In the genomic region with DNA sequence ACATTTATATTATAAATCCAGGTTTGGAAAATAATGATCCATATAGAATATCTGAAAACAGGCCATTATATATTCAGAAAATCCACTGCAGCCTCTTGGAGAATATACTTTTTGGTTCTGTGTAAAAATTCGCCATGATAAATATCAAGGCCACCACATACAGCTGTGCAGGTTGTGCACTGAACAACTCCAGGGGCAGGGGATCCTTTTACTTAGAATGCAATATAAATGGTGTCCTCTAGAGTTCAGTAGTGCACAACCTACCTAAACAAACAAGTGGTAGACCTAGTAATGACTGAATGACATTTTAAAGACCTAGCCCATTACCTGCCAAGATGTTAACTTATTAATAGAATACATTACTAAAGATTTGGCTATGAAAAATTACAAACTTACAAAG, we compare ENCODE assay signal across 9 cellular contexts. TPM values are rescaled to one million over a fixed set of nuclear protein-coding genes. Genes with fewer than 3 reads are reported as not detected.
DNase-seq lines count a peak whose midpoint lies in the region; ATAC-seq and TF ChIP-seq lines count a peak whose summit lies in the region.
"Had no signal": no experiment of that assay in that cellular context is flagged by ENCODE, and none has a peak within 500 bp of the region (broad histone marks: within the 10 kb centered on the region; RNA-seq: fewer than 3 reads in every experiment).

No MANE protein-coding gene starts in this region.

- TF ChIP-seq CTCF in NB4 (IDR thresholded peaks at IDR 0.05; ENCODE audit: low read depth, low read length) (no peak), vagina (IDR thresholded peaks at IDR 0.05) (peak in 1 of 3 experiments; percentile 2)

- DNase-seq in EL (peak; percentile 28), NB4 (ENCODE audit: low read depth) (peak; percentile 47), fibroblast of peridontal ligament (ENCODE audit: extremely low read depth) (peak; percentile 38), ureter (ENCODE audit: low spot score) (no peak), vagina (ENCODE audit: extremely low spot score in 2 of 2) (no peak)
- no peak for DNase-seq in activated naive CD4-positive, alpha-beta T cell treated with anti-CD3 and anti-CD28 coated beads, Interleukin-2, amount 50 U/mL, for 16 hours
- no peak for DNase-seq in stimulated activated CD4-positive, alpha-beta T cell treated with anti-CD3 and anti-CD28 coated beads, Interleukin-12 subunit alpha, Interleukin-12 subunit beta, amount 100 ng/mL, for 4 hours
- DNase-seq: naive B cell had no signal

- intact Hi-C loops in vagina (cut with DNase I): no loop called here

- H3K4me1 ChIP-seq in vagina: peaks cover under 1% of the 10 kb centered on the region

- no peaks in the 10 kb centered on the region for H3K9me3 ChIP-seq in vagina

- H3K36me3 ChIP-seq in vagina: no peaks in the 10 kb centered on the region

- H3K27ac ChIP-seq in vagina: no peak overlapping the region

- ATAC-seq in GM21737 (IDR thresholded peaks at IDR 0.05; ENCODE audit: unreplicated experiment): peak; percentile 68

- TF ChIP-seq POLR2A in NB4 (IDR thresholded peaks at IDR 0.05; ENCODE audit: extremely low read depth, insufficient read length) (no peak), vagina (IDR thresholded peaks at IDR 0.05) (no peak)

- no peak overlapping the region for H3K4me3 ChIP-seq in NB4 (ENCODE audit: low read depth, low read length)
- no peak overlapping the region for H3K4me3 ChIP-seq in vagina

- H3K27me3 ChIP-seq in vagina: no peaks in the 10 kb centered on the region

RNA-seq across cellular contexts. Expression of a gene that starts 22.4 kb away (rescaled TPM):
- total RNA-seq in ureter: not detected
- total RNA-seq in vagina: not detected

RNA-seq across cellular contexts. Expression of a gene that starts 37.9 kb away (rescaled TPM):
- total RNA-seq in ureter (34.2 TPM), vagina (13.3 TPM)

Comparison
In these comparisons a context has a peak if more than half of its experiments do, and no peak if none do; other contexts are left out.
1. DNase-seq: peak in EL (single experiment), NB4 (single experiment) and fibroblast of peridontal ligament (single experiment); none in activated naive CD4-positive, alpha-beta T cell treated with anti-CD3 and anti-CD28 coated beads, Interleukin-2, amount 50 U/mL, for 16 hours (single experiment), ureter (single experiment), vagina (0 of 2) and stimulated activated CD4-positive, alpha-beta T cell treated with anti-CD3 and anti-CD28 coated beads, Interleukin-12 subunit alpha, Interleukin-12 subunit beta, amount 100 ng/mL, for 4 hours (single experiment).